ENCODE assay signal across 9 cellular contexts in genomic region chr9:87381050-87381711, GRCh38.
DNase-seq lines count a peak whose midpoint lies in the region; ATAC-seq and TF ChIP-seq lines count a peak whose summit lies in the region.
"Had no signal": no experiment of that assay in that cellular context is flagged by ENCODE, and none has a peak within 500 bp of the region (broad histone marks: within the 10 kb centered on the region; RNA-seq: fewer than 3 reads in every experiment).

No MANE protein-coding gene starts in this region.

- no peak overlapping the region for H2AFZ ChIP-seq in mammary epithelial cell (ENCODE audit: low read depth, low read length)

- no peak for TF ChIP-seq CTCF in mammary epithelial cell (conservative IDR thresholded peaks at IDR 0.05 in 1 of 2, IDR thresholded peaks at IDR 0.05 in 1 of 2; ENCODE audit: extremely low read depth in 1 of 2, insufficient read depth in 1 of 2, low read depth in 1 of 2, low read length in 2 of 2)
- no peak for TF ChIP-seq CTCF in left lung (IDR thresholded peaks at IDR 0.05)

- H3K4me3 ChIP-seq in HUES64 (ENCODE audit: low read length) (no peak overlapping the region), mammary epithelial cell (replicated peaks in 1 of 3; ENCODE audit: insufficient read depth in 1 of 3, low read depth in 2 of 3, low read length in 3 of 3) (no peak overlapping the region), left lung (no peak overlapping the region), aorta (ENCODE audit: low read length in 2 of 2) (no peak overlapping the region)
- H3K4me3 ChIP-seq: suprapubic skin had no signal

- H4K20me1 ChIP-seq in mammary epithelial cell (ENCODE audit: insufficient read depth, low read length), result no peaks in the 10 kb centered on the region

- no peak overlapping the region for H3K9ac ChIP-seq in HUES64 (ENCODE audit: low read depth, low read length)
- H3K9ac ChIP-seq in mammary epithelial cell (ENCODE audit: insufficient read depth, low read length), result no peak overlapping the region

- in situ Hi-C loops in mammary epithelial cell (cut with MboI; ENCODE audit: low sequenced_read_pairs in 2 of 2), result no loop called here

- H3K4me2 ChIP-seq in mammary epithelial cell (ENCODE audit: insufficient read depth, low read depth, low read length), result peak overlapping the region; percentile 20

- no TSS peak for BruUV-seq in mammary epithelial cell (replicated peaks; lab: Mats Ljungman, UMichigan)

- WGBS in HUES64, result 62% methylated on average over 3 of the region's 4 CpGs
- WGBS in mammary epithelial cell (ENCODE audit: low coverage, missing lambda C conversion rate), result 63% methylated on average over 4 of the region's 4 CpGs
- 70 to 74% methylated on average over 4 of the region's 4 CpGs for WGBS in aorta, 2 donors

- H3K36me3 ChIP-seq in HUES64 (ENCODE audit: insufficient read depth, low read length) (no peaks in the 10 kb centered on the region), mammary epithelial cell (ENCODE audit: insufficient read depth, low read length) (no peaks in the 10 kb centered on the region), left lung (no peaks in the 10 kb centered on the region), aorta (ENCODE audit: control insufficient read depth in 1 of 2, insufficient read depth in 2 of 2, low read length in 1 of 2) (no peaks in the 10 kb centered on the region)
- H3K36me3 ChIP-seq: suprapubic skin had no signal

- H3K9me3 ChIP-seq in HUES64 (ENCODE audit: insufficient read depth, low read depth, low read length), result no peaks in the 10 kb centered on the region
- H3K9me3 ChIP-seq in mammary epithelial cell (replicated peaks; ENCODE audit: insufficient read depth, low read length), result no peaks in the 10 kb centered on the region
- H3K9me3 ChIP-seq in left lung, result no peaks in the 10 kb centered on the region
- H3K9me3 ChIP-seq in aorta (ENCODE audit: control insufficient read depth, low read length), result no peaks in the 10 kb centered on the region
- H3K9me3 ChIP-seq: suprapubic skin had no signal

- dilution Hi-C loops in mammary epithelial cell (cut with HindIII; ENCODE audit: low sequenced_read_pairs), result no loop called here

- no peaks in the 10 kb centered on the region for H3K27me3 ChIP-seq in HUES64 (ENCODE audit: insufficient read depth, low read length)
- H3K27me3 ChIP-seq in mammary epithelial cell (ENCODE audit: insufficient read depth, low read length), result no peaks in the 10 kb centered on the region
- no peaks in the 10 kb centered on the region for H3K27me3 ChIP-seq in left lung
- H3K27me3 ChIP-seq in aorta (ENCODE audit: control insufficient read depth in 1 of 2, insufficient read depth in 2 of 2, low read length in 1 of 2), result no peaks in the 10 kb centered on the region
- H3K27me3 ChIP-seq: suprapubic skin had no signal

- peaks cover 14% of the 10 kb centered on the region for H3K4me1 ChIP-seq in HUES64 (ENCODE audit: insufficient read depth, low read length)
- peaks cover 28% of the 10 kb centered on the region for H3K4me1 ChIP-seq in mammary epithelial cell (ENCODE audit: insufficient read depth, low read length)
- peaks cover 8% of the 10 kb centered on the region in 2 donors for H3K4me1 ChIP-seq in left lung
- no peaks in the 10 kb centered on the region for H3K4me1 ChIP-seq in aorta (ENCODE audit: control insufficient read depth in 1 of 2, insufficient read depth in 2 of 2, low read length in 2 of 2)

- H3K79me2 ChIP-seq in mammary epithelial cell (ENCODE audit: insufficient read depth, low read length), result no peaks in the 10 kb centered on the region

- DNase-seq in mammary epithelial cell, result peak; percentile 44
- DNase-seq in left lung, result no peak
- DNase-seq in aorta, result no peak
- no peak for DNase-seq in NCI-H524 (lab: John Stamatoyannopoulos, UW)
- DNase-seq in DMS 273 (lab: John Stamatoyannopoulos, UW; ENCODE audit: unreplicated experiment), result no peak
- DNase-seq: central memory CD4-positive, alpha-beta T cell had no signal

- H3K27ac ChIP-seq in HUES64 (ENCODE audit: low read depth, low read length) (peak overlapping the region; percentile 33; the same call in 1 of the 2 replicates), mammary epithelial cell (ENCODE audit: insufficient read depth, low read depth, low read length) (no peak overlapping the region), left lung (peak overlapping the region in 1 of 2 donors; percentile 41), aorta (ENCODE audit: low read depth in 1 of 2, low read length in 2 of 2) (no peak overlapping the region)
- H3K27ac ChIP-seq: suprapubic skin had no signal

- intact Hi-C loops in mammary epithelial cell (cut with micrococcal nuclease) (no loop called here), left lung (cut with DNase I) (no loop called here), aorta (cut with DNase I) (no loop called here)

- ATAC-seq in left lung (peak; percentile 69), aorta (ENCODE audit: low FRiP score) (peak; percentile 26), HG03442 (IDR thresholded peaks at IDR 0.05; ENCODE audit: unreplicated experiment) (no peak)

- CTCF ChIA-PET in mammary epithelial cell (lab: Charles Lee; ENCODE audit: low non-redundant PET), result no interaction called here
